ENCODE assay signal across 15 cellular contexts in the genomic region with DNA sequence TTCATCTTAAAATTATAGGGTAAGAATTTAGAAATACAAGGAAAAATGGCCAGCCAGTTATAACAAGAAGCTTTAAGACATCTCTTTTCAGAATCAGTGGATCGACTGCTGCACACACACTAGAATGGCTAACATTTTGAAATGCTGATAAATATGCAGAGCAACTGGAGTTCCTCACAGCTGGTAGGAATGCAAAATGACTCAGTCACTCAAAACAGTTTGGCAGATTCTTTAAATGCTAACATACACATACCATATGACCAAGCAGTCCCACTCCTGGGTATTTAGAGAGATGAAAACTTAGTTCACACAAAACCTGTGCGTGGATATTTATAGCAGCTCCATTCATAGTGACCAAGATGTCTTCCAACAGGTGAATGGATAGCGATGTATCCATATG.
"Had no signal": no experiment of that assay in that cellular context is flagged by ENCODE, and none has a peak within 500 bp of the region (broad histone marks: within the 10 kb centered on the region; RNA-seq: fewer than 3 reads in every experiment).

No MANE protein-coding gene starts in this region.

- H3K4me1 Mint-ChIP-seq: naive B cell; stimulated activated memory B cell treated with anti-CD40 and anti-IgM and Interleukin-4, amounts not matched to agents 10 μg/mL and 1 μg/mL and 100 μg/mL, for 72 hours had no signal

- H3K27me3 Mint-ChIP-seq: activated CD4-positive, alpha-beta T cell treated with anti-CD3 and anti-CD28 coated beads, Interleukin-2, amount 10 ng/mL, durations not matched to agents 7 days and 5 days; activated naive CD8-positive, alpha-beta T cell treated with anti-CD3 and anti-CD28 coated beads, Interleukin-2, amount 10 ng/mL, durations not matched to agents 7 days and 5 days; dendritic cell treated with granulocyte-macrophage colony-stimulating factor and Interleukin-4, amounts not matched to agents 40 ng/mL and 50 ng/mL, for 4 days; naive B cell; stimulated activated memory B cell treated with anti-CD40 and anti-IgM and Interleukin-4, amounts not matched to agents 10 μg/mL and 1 μg/mL and 100 μg/mL, for 72 hours had no signal

- H3K9me3 Mint-ChIP-seq: activated CD4-positive, alpha-beta T cell treated with anti-CD3 and anti-CD28 coated beads, Interleukin-2, amount 10 ng/mL, durations not matched to agents 7 days and 5 days; activated naive CD8-positive, alpha-beta T cell treated with anti-CD3 and anti-CD28 coated beads, Interleukin-2, amount 10 ng/mL, durations not matched to agents 7 days and 5 days; activated T-cell treated with anti-CD3 and anti-CD28 coated beads, Interleukin-2, amount 50 U/mL, for 72 hours; dendritic cell treated with granulocyte-macrophage colony-stimulating factor and Interleukin-4, amounts not matched to agents 40 ng/mL and 50 ng/mL, for 4 days; stimulated activated memory B cell treated with anti-CD40 and anti-IgM and Interleukin-4, amounts not matched to agents 10 μg/mL and 1 μg/mL and 100 μg/mL, for 72 hours; T-helper 2 cell treated with Interferon-gamma antibody and Interleukin-4, amounts not matched to agents 5 μg/mL and 100 μg/mL, for 36 hours had no signal

- H3K4me3 ChIP-seq: thyroid gland had no signal

- H3K27ac Mint-ChIP-seq: activated CD4-positive, alpha-beta T cell treated with anti-CD3 and anti-CD28 coated beads, Interleukin-2, amount 10 ng/mL, durations not matched to agents 7 days and 5 days; activated naive CD8-positive, alpha-beta T cell treated with anti-CD3 and anti-CD28 coated beads, Interleukin-2, amount 10 ng/mL, durations not matched to agents 7 days and 5 days; activated T-cell treated with anti-CD3 and anti-CD28 coated beads, Interleukin-2, amount 50 U/mL, for 72 hours; dendritic cell treated with granulocyte-macrophage colony-stimulating factor and Interleukin-4, amounts not matched to agents 40 ng/mL and 50 ng/mL, for 4 days; stimulated activated memory B cell treated with anti-CD40 and anti-IgM and Interleukin-4, amounts not matched to agents 10 μg/mL and 1 μg/mL and 100 μg/mL, for 72 hours; T-helper 2 cell treated with Interferon-gamma antibody and Interleukin-4, amounts not matched to agents 5 μg/mL and 100 μg/mL, for 36 hours had no signal

- ATAC-seq: activated T-cell treated with anti-CD3 and anti-CD28 coated beads, Interleukin-2, amount 50 U/mL, for 72 hours; left lobe of liver; stimulated activated memory B cell treated with anti-CD40 and anti-IgM and Interleukin-4, amounts not matched to agents 10 μg/mL and 1 μg/mL and 100 μg/mL, for 72 hours had no signal

- DNase-seq: activated CD4-positive, alpha-beta T cell treated with anti-CD3 and anti-CD28 coated beads, Interleukin-2, amount 10 ng/mL, durations not matched to agents 7 days and 5 days; activated CD8-positive, alpha-beta memory T cell treated with anti-CD3 and anti-CD28 coated beads, Interleukin-2, amount 50 U/mL, for 48 hours; activated gamma-delta T cell treated with Interleukin-2 at 50 U/mL for 16 hours; activated naive CD8-positive, alpha-beta T cell treated with anti-CD3 and anti-CD28 coated beads, Interleukin-2, amount 10 ng/mL, durations not matched to agents 7 days and 5 days; activated T-cell treated with anti-CD3 and anti-CD28 coated beads, Interleukin-2, amount 50 U/mL, for 72 hours; central memory CD4-positive, alpha-beta T cell; effector memory CD4-positive, alpha-beta T cell; islet precursor cell; naive B cell; stimulated activated CD4-positive, alpha-beta T cell treated with anti-CD3 and anti-CD28 coated beads, Interleukin-12 subunit alpha, Interleukin-12 subunit beta, amount 100 ng/mL, for 4 hours; thyroid gland had no signal

- H3K4me3 Mint-ChIP-seq: activated CD4-positive, alpha-beta T cell treated with anti-CD3 and anti-CD28 coated beads, Interleukin-2, amount 10 ng/mL, durations not matched to agents 7 days and 5 days; activated naive CD8-positive, alpha-beta T cell treated with anti-CD3 and anti-CD28 coated beads, Interleukin-2, amount 10 ng/mL, durations not matched to agents 7 days and 5 days; activated T-cell treated with anti-CD3 and anti-CD28 coated beads, Interleukin-2, amount 50 U/mL, for 72 hours; dendritic cell treated with granulocyte-macrophage colony-stimulating factor and Interleukin-4, amounts not matched to agents 40 ng/mL and 50 ng/mL, for 4 days; stimulated activated memory B cell treated with anti-CD40 and anti-IgM and Interleukin-4, amounts not matched to agents 10 μg/mL and 1 μg/mL and 100 μg/mL, for 72 hours; T-helper 2 cell treated with Interferon-gamma antibody and Interleukin-4, amounts not matched to agents 5 μg/mL and 100 μg/mL, for 36 hours had no signal
